ENCODE assay signal across 1 cellular context in genomic region chr19:10546817-10547216, GRCh38.
TF ChIP-seq lines count a peak whose summit lies in the region.

No MANE protein-coding gene starts in this region.

TF ChIP-seq in GM12878, 131 proteins besides CTCF, POLR2A, EP300 and RAD21:
- TF ChIP-seq MEF2A (IDR thresholded peaks at IDR 0.05; ENCODE audit: insufficient read depth, low read depth, low read length) = no peak
- TF ChIP-seq TAF1 (IDR thresholded peaks at IDR 0.05; ENCODE audit: borderline replicate concordance, low read depth, low read length) = no peak
- no peak for TF ChIP-seq CEBPZ (IDR thresholded peaks at IDR 0.05; ENCODE audit: low read depth, low read length)
- TF ChIP-seq E2F8 (IDR thresholded peaks at IDR 0.05; ENCODE audit: low read depth, partially characterized antibody) = no peak
- no peak for TF ChIP-seq TCF7 (IDR thresholded peaks at IDR 0.05; ENCODE audit: borderline replicate concordance)
- no peak for TF ChIP-seq BRCA1 (IDR thresholded peaks at IDR 0.05; ENCODE audit: low read depth, low read length)
- no peak for TF ChIP-seq ATF3 (IDR thresholded peaks at IDR 0.05; ENCODE audit: borderline replicate concordance, extremely low read depth, low read depth, low read length)
- no peak for TF ChIP-seq SMAD1 (IDR thresholded peaks at IDR 0.05; ENCODE audit: low read depth, partially characterized antibody)
- no peak for TF ChIP-seq CHD4 (IDR thresholded peaks at IDR 0.05)
- no peak for TF ChIP-seq PBX3 (IDR thresholded peaks at IDR 0.05; ENCODE audit: insufficient replicate concordance, low read depth, low read length)
- no peak for TF ChIP-seq CBX5 (IDR thresholded peaks at IDR 0.05; ENCODE audit: low read depth)
- no peak for TF ChIP-seq EZH2 (IDR thresholded peaks at IDR 0.05; ENCODE audit: borderline replicate concordance, control insufficient read depth, low read depth, low read length)
- no peak for TF ChIP-seq ZNF274 (IDR thresholded peaks at IDR 0.05; ENCODE audit: insufficient read depth, insufficient read length)
- TF ChIP-seq IKZF2 (IDR thresholded peaks at IDR 0.05) = no peak
- no peak for TF ChIP-seq SREBF1 (IDR thresholded peaks at IDR 0.05; ENCODE audit: low read length)
- no peak for TF ChIP-seq KDM1A (IDR thresholded peaks at IDR 0.05; ENCODE audit: borderline replicate concordance)
- TF ChIP-seq SMC3 (IDR thresholded peaks at IDR 0.05; ENCODE audit: borderline replicate concordance, low read length) = no peak
TF ChIP-seq in GM12878: peak in this region for 0.
